ENCODE assay signal across 10 cellular contexts in genomic region chr12:67681145-67681778, GRCh38. TPM values are rescaled to one million over a fixed set of nuclear protein-coding genes. Genes with fewer than 3 reads are reported as not detected.
DNase-seq lines count a peak whose midpoint lies in the region; ATAC-seq, FAIRE-seq and TF ChIP-seq lines count a peak whose summit lies in the region.
"Had no signal": no experiment of that assay in that cellular context is flagged by ENCODE, and none has a peak within 500 bp of the region (broad histone marks: within the 10 kb centered on the region; RNA-seq: fewer than 3 reads in every experiment).

No MANE protein-coding gene starts in this region.

- H3K9me1 ChIP-seq in keratinocyte (ENCODE audit: control insufficient read depth, extremely low read depth, insufficient read depth, low read length), result no peaks in the 10 kb centered on the region

- H3K36me3 Mint-ChIP-seq in central memory CD8-positive, alpha-beta T cell (ENCODE audit: insufficient read depth), result peaks cover 3% of the 10 kb centered on the region

- H3K4me3 Mint-ChIP-seq in central memory CD8-positive, alpha-beta T cell, result no peak overlapping the region
- H3K4me3 Mint-ChIP-seq: activated B cell treated with CpG ODN at 0.5 μM for 24 hours had no signal

- H4K20me1 ChIP-seq in keratinocyte (ENCODE audit: control insufficient read depth, extremely low read depth, insufficient read depth, low read length), result no peaks in the 10 kb centered on the region

- peaks cover 44% of the 10 kb centered on the region for H3K4me1 ChIP-seq in keratinocyte (ENCODE audit: control insufficient read depth, extremely low read depth, insufficient read depth, low read length)

- H3K9ac ChIP-seq in keratinocyte (ENCODE audit: control insufficient read depth, extremely low read depth, insufficient read depth, low read length), result no peak overlapping the region

- peak overlapping the region; percentile 20 for H3K27ac Mint-ChIP-seq in central memory CD8-positive, alpha-beta T cell (ENCODE audit: low read depth)
- H3K27ac Mint-ChIP-seq: activated B cell treated with CpG ODN at 0.5 μM for 24 hours had no signal

- H3K9me3 ChIP-seq in keratinocyte (ENCODE audit: control insufficient read depth, low read depth, low read length), result no peaks in the 10 kb centered on the region

- no peak for ATAC-seq in central memory CD8-positive, alpha-beta T cell (replicated peaks; ENCODE audit: extremely low read depth, poor library complexity, severe bottlenecking)
- no peak for ATAC-seq in GM21717 (IDR thresholded peaks at IDR 0.05; ENCODE audit: unreplicated experiment)

- H3K4me2 ChIP-seq in keratinocyte (ENCODE audit: control insufficient read depth, extremely low read depth, insufficient read depth, low read depth, low read length), result peak overlapping the region; percentile 49

- H3K27ac ChIP-seq in keratinocyte (ENCODE audit: control insufficient read depth, insufficient read depth, low read length), result peak overlapping the region; percentile 69

- no peaks in the 10 kb centered on the region for H3K9me3 Mint-ChIP-seq in central memory CD8-positive, alpha-beta T cell
- H3K9me3 Mint-ChIP-seq: activated B cell treated with CpG ODN at 0.5 μM for 24 hours had no signal

- no peaks in the 10 kb centered on the region for H3K27me3 ChIP-seq in keratinocyte (ENCODE audit: control insufficient read depth, extremely low read depth, insufficient read depth, low read length)

- peak overlapping the region; percentile 24 for H2AFZ ChIP-seq in keratinocyte (ENCODE audit: control insufficient read depth, low read length)

- H3K27me3 Mint-ChIP-seq in central memory CD8-positive, alpha-beta T cell, result no peaks in the 10 kb centered on the region
- H3K27me3 Mint-ChIP-seq: activated B cell treated with CpG ODN at 0.5 μM for 24 hours had no signal

- peaks cover 10% of the 10 kb centered on the region for H3K4me1 Mint-ChIP-seq in central memory CD8-positive, alpha-beta T cell
- H3K4me1 Mint-ChIP-seq: activated B cell treated with CpG ODN at 0.5 μM for 24 hours had no signal

- H3K79me2 ChIP-seq in keratinocyte (ENCODE audit: control insufficient read depth, insufficient read depth, low read length), result no peaks in the 10 kb centered on the region

- FAIRE-seq in keratinocyte (lab: Jason Lieb, UNC), result peak; percentile 86

- DNase-seq in HS-5 (ENCODE audit: low read depth), result peak; percentile 70
- no peak for DNase-seq in central memory CD8-positive, alpha-beta T cell (ENCODE audit: low spot score in 2 of 2)
- DNase-seq in keratinocyte (ENCODE audit: low read depth, low spot score), result no peak
- DNase-seq in stromal cell of bone marrow (ENCODE audit: low read depth), result peak; percentile 97
- DNase-seq in SW480 (ENCODE audit: low spot score), result no peak
- DNase-seq in DMS153 treated with DMSO at 0.1 percent for 48 hours (lab: John Stamatoyannopoulos, UW; ENCODE audit: unreplicated experiment), result no peak
- no peak for DNase-seq in activated naive CD4-positive, alpha-beta T cell treated with Interleukin-2 at 50 U/mL for 16 hours
- DNase-seq: activated B cell treated with CpG ODN at 0.5 μM for 24 hours, NCI-H2227 treated with DMSO at 0.1 percent for 48 hours had no signal

- dilution Hi-C loops in keratinocyte (cut with MboI; ENCODE audit: extremely low pct_ligation_motif_present, low sequenced_read_pairs), result no loop called here

- H3K4me3 ChIP-seq in keratinocyte (ENCODE audit: control insufficient read depth in 2 of 3, extremely low read depth in 1 of 3, insufficient read depth in 2 of 3, low read depth in 1 of 3, low read length in 3 of 3), result no peak overlapping the region

- no peaks in the 10 kb centered on the region for H3K36me3 ChIP-seq in keratinocyte (ENCODE audit: control insufficient read depth in 2 of 2, extremely low read depth in 1 of 2, insufficient read depth in 2 of 2, low read length in 2 of 2)

- no peak for TF ChIP-seq CTCF in keratinocyte (optimal IDR thresholded peaks at IDR 0.05 in 1 of 3, IDR thresholded peaks at IDR 0.05 in 1 of 3, conservative IDR thresholded peaks at IDR 0.05 in 1 of 3; ENCODE audit: extremely low read depth in 1 of 3, insufficient read depth in 2 of 3, low read length in 3 of 3)

RNA-seq across cellular contexts. Expression of gene DYRK2, which starts 32.7 kb away (rescaled TPM):
- polyA plus RNA-seq in keratinocyte, result 22.1 to 22.7 TPM (median 22.1 TPM) in 3 replicates
- 8.7 TPM for polyA plus RNA-seq in keratinocyte (2011; ENCODE audit: low read depth)
- polyA plus RNA-seq in keratinocyte (2011; cell fraction: cytosol; rRNA removed), result 11.9 and 14.9 TPM in 2 replicates
- polyA plus RNA-seq in keratinocyte (2011; cell fraction: nucleus; rRNA removed), result 24.2 and 25.2 TPM in 2 replicates
- polyA plus RNA-seq in keratinocyte (2012; ENCODE audit: low replicate concordance), result 8.5 and 18.2 TPM in 2 replicates
- polyA minus RNA-seq in keratinocyte, result 37.4 to 53.0 TPM (median 43.3 TPM) in 3 replicates
- 15.2 TPM for polyA minus RNA-seq in keratinocyte (2011; cell fraction: cytosol; rRNA and poly(A)+ RNA removed)
- 19.2 and 30.8 TPM in 2 replicates for polyA minus RNA-seq in keratinocyte (2011; cell fraction: nucleus; rRNA and poly(A)+ RNA removed)

Comparison
In these comparisons a context has a peak if more than half of its experiments do, and no peak if none do; other contexts are left out.
1. DNase-seq: peak in HS-5 (single experiment) and stromal cell of bone marrow (single experiment); none in central memory CD8-positive, alpha-beta T cell (0 of 2), keratinocyte (single experiment), SW480 (single experiment), DMS153 treated with DMSO at 0.1 percent for 48 hours (single experiment) and activated naive CD4-positive, alpha-beta T cell treated with Interleukin-2 at 50 U/mL for 16 hours (single experiment).